Comparison of ENCODE assay signal across 17 cellular contexts in genomic region chr10:109931153-109931552, GRCh38. TPM values are rescaled to one million over a fixed set of nuclear protein-coding genes. Genes with fewer than 3 reads are reported as not detected.
A peak's percentile ranks its signal among the peaks of the same experiment; 100 is the strongest.
DNase-seq lines count a peak whose midpoint lies in the region; ATAC-seq, FAIRE-seq and TF ChIP-seq lines count a peak whose summit lies in the region.
"Had no signal": no experiment of that assay in that cellular context is flagged by ENCODE, and none has a peak within 500 bp of the region (broad histone marks: within the 10 kb centered on the region; RNA-seq: fewer than 3 reads in every experiment).

No MANE protein-coding gene starts in this region.

- H3K9me3 ChIP-seq in liver (ENCODE audit: control insufficient read depth in 4 of 4, low read length in 3 of 4) (no peaks in the 10 kb centered on the region), HepG2 (ENCODE audit: low read length) (no peaks in the 10 kb centered on the region), A673 (ENCODE audit: low read depth, low read length, poor library complexity, severe bottlenecking) (no peaks in the 10 kb centered on the region)
- H3K9me3 ChIP-seq: Caco-2, esophagus squamous epithelium, mucosa of descending colon had no signal

- no peaks in the 10 kb centered on the region for H3K27me3 Mint-ChIP-seq in activated CD4-positive, alpha-beta memory T cell treated with anti-CD3 and anti-CD28 coated beads for 36 hours
- H3K27me3 Mint-ChIP-seq: activated CD4-positive, alpha-beta T cell treated with anti-CD3 and anti-CD28 coated beads for 36 hours had no signal

- BruUV-seq in HepG2 (replicated peaks; lab: Mats Ljungman, UMichigan) (no TSS peak), A673 (replicated peaks; lab: Mats Ljungman, UMichigan) (no TSS peak)

- no peaks in the 10 kb centered on the region for H3K36me3 ChIP-seq in liver (ENCODE audit: control insufficient read depth in 4 of 4, insufficient read depth in 3 of 4, low read depth in 1 of 4, low read length in 3 of 4)
- H3K36me3 ChIP-seq in HepG2 (replicated peaks in 1 of 2; ENCODE audit: control insufficient read depth in 1 of 2, insufficient read depth in 2 of 2, low read length in 2 of 2), result no peaks in the 10 kb centered on the region
- no peaks in the 10 kb centered on the region for H3K36me3 ChIP-seq in A673 (ENCODE audit: insufficient read depth, low read length, poor library complexity, severe bottlenecking)
- H3K36me3 ChIP-seq: esophagus squamous epithelium had no signal

- H3K27ac Mint-ChIP-seq in stimulated activated effector memory CD8-positive, alpha-beta T cell treated with anti-CD3 and anti-CD28 coated beads, Interleukin-12 subunit alpha, Interleukin-12 subunit beta, amount 100 ng/mL, for 72 hours, result no peak overlapping the region
- H3K27ac Mint-ChIP-seq in activated CD4-positive, alpha-beta memory T cell treated with anti-CD3 and anti-CD28 coated beads for 36 hours, result no peak overlapping the region
- H3K27ac Mint-ChIP-seq: activated CD4-positive, alpha-beta T cell treated with anti-CD3 and anti-CD28 coated beads for 36 hours had no signal

- POLR2A ChIA-PET in HepG2 (lab: Yijun Ruan, JAX) (no interaction called here), A673 (lab: Charles Lee; ENCODE audit: low non-redundant PET) (no interaction called here)
- POLR2A ChIA-PET in activated CD4-positive, alpha-beta memory T cell treated with anti-CD3 and anti-CD28 coated beads for 36 hours (lab: Charles Lee), result no interaction called here

- no peak overlapping the region for H2AFZ ChIP-seq in HepG2 (ENCODE audit: low read length)

- DNase-seq in HepG2 (ENCODE audit: low spot score) (no peak), amygdala (lab: John Stamatoyannopoulos, UW) (peak in 30 of 56 donors; percentile 3 to 63 (median 21)), globus pallidus (ENCODE audit: low spot score) (peak; percentile 63), A673 (ENCODE audit: low spot score) (no peak)
- DNase-seq in stimulated activated effector memory CD8-positive, alpha-beta T cell treated with anti-CD3 and anti-CD28 coated beads, Interleukin-12 subunit alpha, Interleukin-12 subunit beta, amount 100 ng/mL, for 72 hours (ENCODE audit: low spot score in 2 of 2), result no peak
- no peak for DNase-seq in activated CD4-positive, alpha-beta memory T cell treated with anti-CD3 and anti-CD28 coated beads for 36 hours
- DNase-seq: activated CD4-positive, alpha-beta T cell treated with anti-CD3 and anti-CD28 coated beads for 36 hours; activated naive CD4-positive, alpha-beta T cell treated with Interleukin-2 at 50 U/mL for 16 hours; Caco-2; dermis blood vessel endothelial cell; esophagus squamous epithelium; mucosa of descending colon; NCI-H1105; stimulated activated CD4-positive, alpha-beta T cell treated with anti-CD3 and anti-CD28 coated beads, Interleukin-2, amount 100 ng/mL, for 48 hours had no signal

- H3K4me1 Mint-ChIP-seq in stimulated activated effector memory CD8-positive, alpha-beta T cell treated with anti-CD3 and anti-CD28 coated beads, Interleukin-12 subunit alpha, Interleukin-12 subunit beta, amount 100 ng/mL, for 72 hours, result peaks cover 26% of the 10 kb centered on the region
- H3K4me1 Mint-ChIP-seq in activated CD4-positive, alpha-beta memory T cell treated with anti-CD3 and anti-CD28 coated beads for 36 hours (ENCODE audit: low read depth), result peaks cover 36% of the 10 kb centered on the region

- no peak for TF ChIP-seq POLR2A in HepG2 (IDR thresholded peaks at IDR 0.05; ENCODE audit: insufficient read depth in 1 of 2, low read depth in 2 of 2, low read length in 2 of 2)

- H4K20me1 ChIP-seq in HepG2 (ENCODE audit: insufficient read depth, low read length), result no peaks in the 10 kb centered on the region

- H3K36me3 Mint-ChIP-seq in stimulated activated effector memory CD8-positive, alpha-beta T cell treated with anti-CD3 and anti-CD28 coated beads, Interleukin-12 subunit alpha, Interleukin-12 subunit beta, amount 100 ng/mL, for 72 hours, result no peaks in the 10 kb centered on the region
- no peaks in the 10 kb centered on the region for H3K36me3 Mint-ChIP-seq in activated CD4-positive, alpha-beta memory T cell treated with anti-CD3 and anti-CD28 coated beads for 36 hours

- H3K4me3 ChIP-seq in liver (ENCODE audit: low read depth in 1 of 3, low read length in 3 of 3), result no peak overlapping the region
- no peak overlapping the region for H3K4me3 ChIP-seq in HepG2 (replicated peaks in 1 of 3; ENCODE audit: insufficient read depth in 1 of 3, low read depth in 2 of 3, low read length in 3 of 3)
- no peak overlapping the region for H3K4me3 ChIP-seq in A673 (ENCODE audit: low read depth, low read length, poor library complexity, severe bottlenecking)
- H3K4me3 ChIP-seq: esophagus squamous epithelium, mucosa of descending colon had no signal

- ATAC-seq in HepG2 (no peak), GM21423 (IDR thresholded peaks at IDR 0.05; ENCODE audit: unreplicated experiment) (no peak)
- ATAC-seq in stimulated activated effector memory CD8-positive, alpha-beta T cell treated with anti-CD3 and anti-CD28 coated beads, Interleukin-12 subunit alpha, Interleukin-12 subunit beta, amount 100 ng/mL, for 72 hours, result no peak
- ATAC-seq: activated CD4-positive, alpha-beta T cell treated with anti-CD3 and anti-CD28 coated beads for 36 hours; mucosa of descending colon had no signal

- H3K4me3 Mint-ChIP-seq in stimulated activated effector memory CD8-positive, alpha-beta T cell treated with anti-CD3 and anti-CD28 coated beads, Interleukin-12 subunit alpha, Interleukin-12 subunit beta, amount 100 ng/mL, for 72 hours, result no peak overlapping the region
- no peak overlapping the region for H3K4me3 Mint-ChIP-seq in activated CD4-positive, alpha-beta memory T cell treated with anti-CD3 and anti-CD28 coated beads for 36 hours
- H3K4me3 Mint-ChIP-seq: activated CD4-positive, alpha-beta T cell treated with anti-CD3 and anti-CD28 coated beads for 36 hours had no signal

- H3K79me2 ChIP-seq in HepG2 (ENCODE audit: insufficient read depth, low read length), result no peaks in the 10 kb centered on the region

- in situ Hi-C loops in HepG2 (cut with HindIII; ENCODE audit: extremely low pct_ligation_motif_present, low pct_unique_long_range_greater_than_20kb), result no loop called here

- FAIRE-seq in HepG2 (lab: Jason Lieb, UNC), result no peak

- H3K4me1 ChIP-seq in liver (ENCODE audit: control insufficient read depth in 4 of 4, insufficient read depth in 4 of 4, low read length in 3 of 4) (no peaks in the 10 kb centered on the region), HepG2 (ENCODE audit: insufficient read depth, low read length) (peaks cover 28% of the 10 kb centered on the region), A673 (ENCODE audit: insufficient read depth, low read length, poor library complexity, severe bottlenecking) (no peaks in the 10 kb centered on the region)
- H3K4me1 ChIP-seq: Caco-2 had no signal

- TF ChIP-seq CTCF in liver (IDR thresholded peaks at IDR 0.05; ENCODE audit: low read depth, low read length, missing input control) (no peak), HepG2 (CRISPR knock-in tag; IDR thresholded peaks at IDR 0.05) (no peak), A673 (conservative IDR thresholded peaks at IDR 0.05; ENCODE audit: low read depth, low read length) (no peak)

- intact Hi-C loops in HepG2 (cut with micrococcal nuclease; ENCODE audit: unreplicated experiment) (no loop called here), A673 (cut with micrococcal nuclease; ENCODE audit: unreplicated experiment) (no loop called here)
- intact Hi-C loops in activated CD4-positive, alpha-beta memory T cell treated with anti-CD3 and anti-CD28 coated beads for 36 hours (cut with micrococcal nuclease), result loop anchor here (10.0 kb wide), 1 partner anchor 1504 kb away; no protein-coding TSS in a partner anchor

- H3K27me3 ChIP-seq in liver (ENCODE audit: control insufficient read depth in 4 of 4, insufficient read depth in 4 of 4, low read length in 3 of 4), result no peaks in the 10 kb centered on the region
- H3K27me3 ChIP-seq in HepG2 (ENCODE audit: control insufficient read depth in 1 of 2, insufficient read depth in 2 of 2, low read length in 2 of 2), result peaks cover 1 to 9% of the 10 kb centered on the region in 2 experiments; a peak in 1 of 5 replicates
- H3K27me3 ChIP-seq in A673 (replicated peaks; ENCODE audit: insufficient read depth, low read depth, low read length, poor library complexity), result no peaks in the 10 kb centered on the region
- H3K27me3 ChIP-seq: esophagus squamous epithelium had no signal

- CTCF ChIA-PET in HepG2 (lab: Yijun Ruan, JAX; ENCODE audit: low intra/inter-chr PET ratio, low total read pairs), result no interaction called here
- CTCF ChIA-PET in activated CD4-positive, alpha-beta memory T cell treated with anti-CD3 and anti-CD28 coated beads for 36 hours (lab: Charles Lee), result no interaction called here
- CTCF ChIA-PET in A673 (lab: Charles Lee), result interaction anchor here (0.6 kb wide), 1 partner anchor 77 kb away, joined by 3 read pairs; the partner anchor contains the start of gene ADD3

- TF ChIP-seq RAD21 in liver (IDR thresholded peaks at IDR 0.05) (no peak), HepG2 (CRISPR knock-in tag; IDR thresholded peaks at IDR 0.05) (no peak)

- WGBS in liver, result 83% methylated on average over 1 of the region's 1 CpG
- WGBS in HepG2 (ENCODE audit: low lambda C conversion rate), result 94% methylated on average over 1 of the region's 1 CpG

- TF ChIP-seq EP300 in HepG2 (IDR thresholded peaks at IDR 0.05; ENCODE audit: low read depth in 2 of 2, low read length in 2 of 2) (no peak), HepG2 (CRISPR knock-in tag; IDR thresholded peaks at IDR 0.05; ENCODE audit: borderline replicate concordance) (no peak)

- H3K9ac ChIP-seq in liver (ENCODE audit: low read depth in 1 of 2, low read length in 2 of 2) (no peak overlapping the region), HepG2 (ENCODE audit: insufficient read depth, low read depth, low read length) (no peak overlapping the region)

- H3K27ac ChIP-seq in liver (ENCODE audit: low read depth in 1 of 2, low read length in 2 of 2) (no peak overlapping the region), HepG2 (ENCODE audit: extremely low read length, insufficient read depth, low read length) (no peak overlapping the region), A673 (ENCODE audit: low read depth, low read length, poor library complexity, severe bottlenecking) (no peak overlapping the region)
- H3K27ac ChIP-seq: HL-60 had no signal

- H3K4me2 ChIP-seq in HepG2 (ENCODE audit: low read depth, low read length), result no peak overlapping the region

- H3K9me3 Mint-ChIP-seq in stimulated activated effector memory CD8-positive, alpha-beta T cell treated with anti-CD3 and anti-CD28 coated beads, Interleukin-12 subunit alpha, Interleukin-12 subunit beta, amount 100 ng/mL, for 72 hours, result no peaks in the 10 kb centered on the region
- no peaks in the 10 kb centered on the region for H3K9me3 Mint-ChIP-seq in activated CD4-positive, alpha-beta memory T cell treated with anti-CD3 and anti-CD28 coated beads for 36 hours

RNA-seq across cellular contexts. Expression of gene XPNPEP1, which starts 7.8 kb away (rescaled TPM):
- 10 to 100 TPM; 34.0 to 38.1 TPM for total RNA-seq in liver
- 10 to 100 TPM in 1 of 2 donors, 1 to 10 TPM in 1; 9.1 to 20.5 TPM for polyA plus RNA-seq in liver
- 28.4 and 30.3 TPM in 2 replicates for total RNA-seq in HepG2 (2016; rRNA removed; fragmentation: Illumina TruSeq; extraction: Trizol)
- 4.1 and 5.8 TPM in 2 replicates for total RNA-seq in HepG2 (2016; cell fraction: cytosol; rRNA removed; fragmentation: Illumina TruSeq; extraction: Trizol; ENCODE audit: low read depth)
- total RNA-seq in HepG2 (2016; cell fraction: insoluble cytoplasmic fraction; rRNA removed; fragmentation: Illumina TruSeq; extraction: Trizol), result 29.5 and 30.7 TPM in 2 replicates
- total RNA-seq in HepG2 (2016; cell fraction: membrane; rRNA removed; fragmentation: Illumina TruSeq; extraction: Trizol), result 12.3 and 13.8 TPM in 2 replicates
- total RNA-seq in HepG2 (2016; cell fraction: nucleus; rRNA removed; fragmentation: Illumina TruSeq; extraction: Trizol), result 39.8 and 40.1 TPM in 2 replicates
- 55.5 and 76.1 TPM in 2 replicates for polyA plus RNA-seq in HepG2 (2011; rRNA removed)
- polyA plus RNA-seq in HepG2 (2011; cell fraction: cytosol; rRNA removed), result 65.7 and 89.1 TPM in 2 replicates
- polyA plus RNA-seq in HepG2 (2011; cell fraction: nucleus; rRNA removed), result 262 and 282 TPM in 2 replicates
- 18.0 and 24.0 TPM in 2 replicates for polyA plus RNA-seq in HepG2 (2012)
- 2.7 and 2.8 TPM in 2 replicates for polyA plus RNA-seq in HepG2 (2016; cell fraction: cytosol; fragmentation: Illumina TruSeq; extraction: Trizol; ENCODE audit: low read depth)
- polyA plus RNA-seq in HepG2 (2016; cell fraction: insoluble cytoplasmic fraction; fragmentation: Illumina TruSeq; extraction: Trizol; ENCODE audit: low read depth), result 25.0 and 28.1 TPM in 2 replicates
- 6.2 and 7.9 TPM in 2 replicates for polyA plus RNA-seq in HepG2 (2016; cell fraction: membrane; fragmentation: Illumina TruSeq; extraction: Trizol; ENCODE audit: low read depth)
- 37.8 and 41.4 TPM in 2 replicates for polyA plus RNA-seq in HepG2 (2016; cell fraction: nucleus; fragmentation: Illumina TruSeq; extraction: Trizol; ENCODE audit: insufficient read depth, low read depth)
- 225 and 394 TPM in 2 replicates for polyA minus RNA-seq in HepG2 (2011; rRNA and poly(A)+ RNA removed; ENCODE audit: low replicate concordance)
- polyA minus RNA-seq in HepG2 (2011; cell fraction: cytosol; rRNA and poly(A)+ RNA removed), result 40.2 and 54.6 TPM in 2 replicates
- polyA minus RNA-seq in HepG2 (2011; cell fraction: nucleus; rRNA and poly(A)+ RNA removed), result 110 and 137 TPM in 2 replicates
- total RNA-seq in activated CD4-positive, alpha-beta memory T cell treated with anti-CD3 and anti-CD28 coated beads for 36 hours, result 10 to 100 TPM; 66.4 to 66.6 TPM
- total RNA-seq in A673 (2021), result 65.4 and 72.5 TPM in 2 replicates

Comparison
In these comparisons a context has a peak if more than half of its experiments do, and no peak if none do; other contexts are left out.
1. DNase-seq: peak in amygdala (30 of 56) and globus pallidus (single experiment); none in HepG2 (single experiment), stimulated activated effector memory CD8-positive, alpha-beta T cell treated with anti-CD3 and anti-CD28 coated beads, Interleukin-12 subunit alpha, Interleukin-12 subunit beta, amount 100 ng/mL, for 72 hours (0 of 2), activated CD4-positive, alpha-beta memory T cell treated with anti-CD3 and anti-CD28 coated beads for 36 hours (single experiment) and A673 (single experiment).